Comparison of ENCODE assay signal across 8 cellular contexts in the genomic region with DNA sequence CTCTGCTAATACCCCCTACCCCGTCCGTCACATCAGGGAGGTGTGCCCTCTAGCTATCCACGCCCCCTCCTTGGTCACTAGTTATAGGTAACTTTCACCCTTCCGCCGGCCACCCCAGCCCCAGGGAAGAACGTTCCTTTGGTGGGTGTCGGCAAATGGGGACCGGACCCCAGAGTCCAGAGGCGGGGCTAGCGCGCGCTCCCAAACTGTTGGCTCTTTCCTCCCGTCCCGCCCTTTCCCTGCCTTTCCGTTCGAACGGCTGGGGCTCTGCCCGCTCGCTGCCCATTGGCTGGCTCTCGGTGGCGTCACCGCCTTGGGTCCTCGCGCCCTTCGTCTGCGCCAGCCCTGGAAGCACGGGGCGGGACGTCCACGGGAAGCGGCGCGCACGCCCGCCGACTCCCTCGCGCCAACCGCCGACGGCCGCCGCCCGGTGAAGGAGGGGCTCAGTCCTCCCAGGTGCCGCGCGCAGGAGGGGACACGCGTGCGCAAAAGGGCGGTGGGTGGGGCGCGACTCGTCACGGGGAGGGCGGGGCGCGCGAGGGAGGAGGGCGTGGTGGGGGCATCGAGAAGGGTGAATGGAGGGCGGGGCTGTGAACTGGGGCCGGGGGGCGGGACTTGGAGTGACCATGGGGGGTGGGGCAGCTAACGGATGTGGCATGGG.
DNase-seq lines count a peak whose midpoint lies in the region; ATAC-seq and TF ChIP-seq lines count a peak whose summit lies in the region.

No MANE protein-coding gene starts in this region.

- H3K27me3 ChIP-seq in mucosa of rectum (ENCODE audit: control insufficient read depth in 2 of 2, insufficient read depth in 2 of 2, low read length in 2 of 2): no peaks in the 10 kb centered on the region

- DNase-seq in DMS153 treated with DMSO at 0.1 percent for 48 hours (lab: John Stamatoyannopoulos, UW; ENCODE audit: unreplicated experiment): peak; percentile 93
- DNase-seq in OCI-M1 (lab: John Stamatoyannopoulos, UW): peak; percentile 99
- peak; percentile 99 for DNase-seq in activated T-cell treated with anti-CD3 and anti-CD28 coated beads for 48 hours (ENCODE audit: low read depth)
- peak; percentile 94 for DNase-seq in epithelial cell of prostate (ENCODE audit: low read depth, low spot score)
- peak; percentile 96 for DNase-seq in stimulated activated CD8-positive, alpha-beta memory T cell treated with anti-CD3 and anti-CD28 coated beads, Interleukin-4, amount 100 ng/mL, for 24 hours (ENCODE audit: low read depth)

- no peaks in the 10 kb centered on the region for H3K9me3 ChIP-seq in mucosa of rectum (ENCODE audit: control insufficient read depth in 2 of 2, low read length in 2 of 2)

- H3K4me1 ChIP-seq in mucosa of rectum (ENCODE audit: control insufficient read depth in 2 of 2, insufficient read depth in 2 of 2, low read length in 2 of 2): peaks cover 7 to 11% of the 10 kb centered on the region in 2 donors

- H3K4me3 ChIP-seq in mucosa of rectum (ENCODE audit: low read length in 2 of 2): peak overlapping the region; percentile 86 to 95

- no peak; the same call in 1 of the 2 replicates for TF ChIP-seq EP300 in Ishikawa (IDR thresholded peaks at IDR 0.05; ENCODE audit: borderline replicate concordance)

- H3K9ac ChIP-seq in mucosa of rectum (ENCODE audit: low read depth in 1 of 2, low read length in 2 of 2): peak overlapping the region; percentile 91 to 98

- ATAC-seq in GM21619 (IDR thresholded peaks at IDR 0.05; ENCODE audit: unreplicated experiment): peak; percentile 66

- H3K27ac ChIP-seq in epithelial cell of prostate (peak overlapping the region; percentile 68), mucosa of rectum (ENCODE audit: low read depth in 2 of 2, low read length in 2 of 2) (peak overlapping the region; percentile 95 to 97)

- H3K36me3 ChIP-seq in mucosa of rectum (ENCODE audit: control insufficient read depth in 2 of 2, insufficient read depth in 2 of 2, low read length in 2 of 2): peaks cover 23 to 26% of the 10 kb centered on the region in 2 donors

- TF ChIP-seq RAD21 in Ishikawa (IDR thresholded peaks at IDR 0.05; ENCODE audit: low read depth): no peak

TF ChIP-seq in Ishikawa, 13 proteins besides CTCF, POLR2A, EP300 and RAD21:
- TF ChIP-seq YY1 (IDR thresholded peaks at IDR 0.05; ENCODE audit: low read depth): 0 out of 2 replicates have a peak, but pooled peaks have one; percentile 13
- TF ChIP-seq, protein P1, sequence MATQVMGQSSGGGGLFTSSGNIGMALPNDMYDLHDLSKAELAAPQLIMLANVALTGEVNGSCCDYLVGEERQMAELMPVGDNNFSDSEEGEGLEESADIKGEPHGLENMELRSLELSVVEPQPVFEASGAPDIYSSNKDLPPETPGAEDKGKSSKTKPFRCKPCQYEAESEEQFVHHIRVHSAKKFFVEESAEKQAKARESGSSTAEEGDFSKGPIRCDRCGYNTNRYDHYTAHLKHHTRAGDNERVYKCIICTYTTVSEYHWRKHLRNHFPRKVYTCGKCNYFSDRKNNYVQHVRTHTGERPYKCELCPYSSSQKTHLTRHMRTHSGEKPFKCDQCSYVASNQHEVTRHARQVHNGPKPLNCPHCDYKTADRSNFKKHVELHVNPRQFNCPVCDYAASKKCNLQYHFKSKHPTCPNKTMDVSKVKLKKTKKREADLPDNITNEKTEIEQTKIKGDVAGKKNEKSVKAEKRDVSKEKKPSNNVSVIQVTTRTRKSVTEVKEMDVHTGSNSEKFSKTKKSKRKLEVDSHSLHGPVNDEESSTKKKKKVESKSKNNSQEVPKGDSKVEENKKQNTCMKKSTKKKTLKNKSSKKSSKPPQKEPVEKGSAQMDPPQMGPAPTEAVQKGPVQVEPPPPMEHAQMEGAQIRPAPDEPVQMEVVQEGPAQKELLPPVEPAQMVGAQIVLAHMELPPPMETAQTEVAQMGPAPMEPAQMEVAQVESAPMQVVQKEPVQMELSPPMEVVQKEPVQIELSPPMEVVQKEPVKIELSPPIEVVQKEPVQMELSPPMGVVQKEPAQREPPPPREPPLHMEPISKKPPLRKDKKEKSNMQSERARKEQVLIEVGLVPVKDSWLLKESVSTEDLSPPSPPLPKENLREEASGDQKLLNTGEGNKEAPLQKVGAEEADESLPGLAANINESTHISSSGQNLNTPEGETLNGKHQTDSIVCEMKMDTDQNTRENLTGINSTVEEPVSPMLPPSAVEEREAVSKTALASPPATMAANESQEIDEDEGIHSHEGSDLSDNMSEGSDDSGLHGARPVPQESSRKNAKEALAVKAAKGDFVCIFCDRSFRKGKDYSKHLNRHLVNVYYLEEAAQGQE (IDR thresholded peaks at IDR 0.05; ENCODE audit: low read depth): no peak
- TF ChIP-seq TCF12 (IDR thresholded peaks at IDR 0.05; ENCODE audit: low read depth): peak; percentile 74; the same call in 1 of the 2 replicates
- TF ChIP-seq CEBPB (IDR thresholded peaks at IDR 0.05): no peak; the same call in 1 of the 2 replicates
- TF ChIP-seq TEAD4 (IDR thresholded peaks at IDR 0.05): no peak; the same call in 1 of the 2 replicates
- TF ChIP-seq TAF1 (IDR thresholded peaks at IDR 0.05; ENCODE audit: low read depth): peak; percentile 7; the same call in 1 of the 2 replicates
- peak; percentile 32; the same call in 1 of the 2 replicates for TF ChIP-seq NFIC (IDR thresholded peaks at IDR 0.05)
- no peak for TF ChIP-seq EGR1 (IDR thresholded peaks at IDR 0.05)
- 0 out of 2 replicates have a peak, but pooled peaks have one; percentile 37 for TF ChIP-seq ZBTB7A (IDR thresholded peaks at IDR 0.05; ENCODE audit: low read depth)
- peak; percentile 65 for TF ChIP-seq CREB1 (IDR thresholded peaks at IDR 0.05; ENCODE audit: low read depth)
- TF ChIP-seq FOXM1 (IDR thresholded peaks at IDR 0.05; ENCODE audit: borderline replicate concordance, low read depth): no peak
- TF ChIP-seq, protein P2, sequence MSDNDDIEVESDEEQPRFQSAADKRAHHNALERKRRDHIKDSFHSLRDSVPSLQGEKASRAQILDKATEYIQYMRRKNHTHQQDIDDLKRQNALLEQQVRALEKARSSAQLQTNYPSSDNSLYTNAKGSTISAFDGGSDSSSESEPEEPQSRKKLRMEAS (IDR thresholded peaks at IDR 0.05): peak; percentile 96
- TF ChIP-seq, protein P3, sequence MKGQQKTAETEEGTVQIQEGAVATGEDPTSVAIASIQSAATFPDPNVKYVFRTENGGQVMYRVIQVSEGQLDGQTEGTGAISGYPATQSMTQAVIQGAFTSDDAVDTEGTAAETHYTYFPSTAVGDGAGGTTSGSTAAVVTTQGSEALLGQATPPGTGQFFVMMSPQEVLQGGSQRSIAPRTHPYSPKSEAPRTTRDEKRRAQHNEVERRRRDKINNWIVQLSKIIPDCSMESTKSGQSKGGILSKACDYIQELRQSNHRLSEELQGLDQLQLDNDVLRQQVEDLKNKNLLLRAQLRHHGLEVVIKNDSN (IDR thresholded peaks at IDR 0.05): peak; percentile 57

Comparison
In these comparisons a context has a peak if more than half of its experiments do, and no peak if none do; other contexts are left out.
1. Peak in every context shown above with its lines: DNase-seq, ATAC-seq, H3K4me3 ChIP-seq and H3K27ac ChIP-seq.